8 cellular contexts compared by ENCODE assay signal in the genomic region with DNA sequence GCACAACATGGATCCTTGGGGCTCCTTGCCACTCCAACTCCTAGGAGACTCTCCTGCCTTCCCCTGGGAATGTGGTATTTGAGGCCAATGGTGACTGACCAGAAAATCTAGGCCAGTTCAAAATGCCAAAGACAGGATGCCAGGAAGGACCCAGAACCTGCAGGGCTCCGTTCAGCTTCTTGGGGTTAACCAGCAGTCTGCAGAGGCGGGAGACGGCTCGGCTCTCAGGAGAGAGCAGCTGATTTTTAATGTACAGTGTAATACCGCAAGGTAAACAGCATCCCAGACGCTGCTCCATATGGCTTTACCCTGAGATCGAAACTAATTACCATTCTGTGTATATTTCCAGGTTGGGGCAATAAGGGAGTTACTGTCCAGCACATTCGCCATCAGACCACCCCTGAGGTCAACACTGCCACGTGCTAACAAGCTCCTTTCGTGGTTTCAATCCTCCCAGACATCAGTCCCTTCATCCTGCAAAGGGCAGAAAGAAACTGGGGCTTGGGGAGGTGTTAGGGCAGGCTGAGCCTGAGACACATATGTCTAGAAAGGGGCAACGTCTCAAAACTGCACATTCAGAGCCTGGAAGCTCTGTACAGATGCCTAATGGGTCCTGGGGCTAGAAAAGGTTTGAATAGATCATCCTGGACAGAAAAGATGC. TPM values are rescaled to one million over a fixed set of nuclear protein-coding genes. Genes with fewer than 3 reads are reported as not detected.
DNase-seq lines count a peak whose midpoint lies in the region; ATAC-seq and TF ChIP-seq lines count a peak whose summit lies in the region.

No MANE protein-coding gene starts in this region.

- H3K27ac ChIP-seq in cingulate gyrus (ENCODE audit: low read depth, low read length): peak overlapping the region; percentile 81
- H3K27ac ChIP-seq in spleen: peak overlapping the region in 7 of 8 donors; percentile 1 to 97 (median 48)

- TF ChIP-seq POLR2A in spleen (IDR thresholded peaks at IDR 0.05): no peak

- H3K36me3 ChIP-seq in spleen: peaks cover 0 to 72% (median 7%) of the 10 kb centered on the region in 6 donors

- no peak for TF ChIP-seq CTCF in spleen (IDR thresholded peaks at IDR 0.05 in 8 of 11, conservative IDR thresholded peaks at IDR 0.05 in 3 of 11)

- WGBS in spleen, 5 donors: 76 to 89% (median 83%) methylated on average over 11 of the region's 11 CpGs

- peaks cover 53 to 100% (median 82%) of the 10 kb centered on the region in 6 donors for H3K4me1 ChIP-seq in spleen

- ATAC-seq in HG03108 (IDR thresholded peaks at IDR 0.05; ENCODE audit: unreplicated experiment): no peak

- peak; percentile 21 for DNase-seq in SHP77 treated with DMSO at 0.1 percent for 48 hours (lab: John Stamatoyannopoulos, UW)
- DNase-seq in SHP77 (lab: John Stamatoyannopoulos, UW): no peak
- peak; percentile 46 to 84 for DNase-seq in NCI-H524 (lab: John Stamatoyannopoulos, UW)
- DNase-seq in spleen: no peak
- DNase-seq in NCI-H2029 (lab: John Stamatoyannopoulos, UW): no peak
- DNase-seq in NAMALWA (ENCODE audit: low spot score): no peak

- no peaks in the 10 kb centered on the region for H3K9me3 ChIP-seq in spleen

- H3K4me3 ChIP-seq in spleen: peak overlapping the region in 1 of 8 donors; percentile 3

- intact Hi-C loops in spleen (cut with DNase I; ENCODE audit: low total_unique reads): no loop called here

- no peaks in the 10 kb centered on the region for H3K27me3 ChIP-seq in spleen (replicated peaks in 1 of 7)

RNA-seq across cellular contexts. Expression of gene ITPKB, which starts 16.7 kb away (rescaled TPM):
- total RNA-seq in spleen: 10 to 100 TPM; 51.1 to 74.6 (median 68.2) TPM
- 10 to 100 TPM in 2 of 3 donors, 1 to 10 TPM in 1; 8.5 to 24.4 (median 11.8) TPM for polyA plus RNA-seq in spleen

Comparison
In these comparisons a context has a peak if more than half of its experiments do, and no peak if none do; other contexts are left out.
1. DNase-seq: peak in SHP77 treated with DMSO at 0.1 percent for 48 hours (single experiment) and NCI-H524 (2 of 2); none in SHP77 (0 of 2), spleen (single experiment), NCI-H2029 (single experiment) and NAMALWA (single experiment).